8 cellular contexts compared by ENCODE assay signal in the genomic region with DNA sequence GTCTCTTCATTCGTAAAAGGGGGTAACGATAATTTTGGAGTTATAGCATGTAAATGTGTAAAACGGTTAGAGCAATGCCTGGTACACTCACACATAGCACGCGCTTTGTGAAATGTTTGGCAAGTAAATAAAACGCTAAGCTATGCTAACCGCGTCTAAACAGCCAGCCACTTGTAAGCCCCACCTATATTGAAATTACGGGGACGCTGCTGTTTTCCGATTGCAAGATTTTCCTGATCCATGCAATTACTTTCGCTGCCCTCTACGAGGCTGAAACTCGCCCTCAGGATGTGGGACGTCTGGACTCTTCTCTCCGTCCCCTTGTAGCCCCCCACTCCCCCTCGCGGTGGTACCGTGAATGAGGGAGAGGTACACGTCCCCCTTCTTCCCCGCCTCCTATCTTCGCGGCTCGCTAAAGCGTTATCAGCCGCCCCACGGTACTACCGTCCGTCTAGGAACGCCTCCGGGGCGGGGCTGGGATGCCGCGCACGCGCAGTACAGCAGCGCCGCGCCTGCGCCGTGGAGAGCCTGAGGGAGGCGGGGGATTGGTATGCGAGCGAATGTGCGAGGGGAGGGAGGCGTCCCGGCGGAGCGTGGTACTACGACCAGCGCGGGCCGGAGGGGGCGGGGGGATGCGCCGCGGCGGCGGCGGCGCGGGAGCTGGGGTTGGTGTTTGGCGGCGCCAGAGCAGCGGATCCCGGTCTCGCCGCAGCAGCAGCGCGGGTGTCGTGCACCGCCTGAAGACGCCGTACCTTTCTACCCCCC. TPM values are rescaled to one million over a fixed set of nuclear protein-coding genes. Genes with fewer than 3 reads are reported as not detected.
DNase-seq lines count a peak whose midpoint lies in the region; ATAC-seq and TF ChIP-seq lines count a peak whose summit lies in the region.

A gene (plus strand): TSS at position 685 of the 765 bp plus-strand sequence.

- H3K9me3 ChIP-seq in parathyroid adenoma (ENCODE audit: control insufficient read depth, low read length) (no peaks in the 10 kb centered on the region), tibial nerve (no peaks in the 10 kb centered on the region)

- TF ChIP-seq POLR2A in tibial nerve (IDR thresholded peaks at IDR 0.05) = peak; percentile 22 to 89

- peaks cover 63% of the 10 kb centered on the region for H3K4me1 Mint-ChIP-seq in activated naive CD8-positive, alpha-beta T cell treated with anti-CD3 and anti-CD28 coated beads, Interleukin-2, amount 50 U/mL, for 24 hours

- H2AFZ ChIP-seq in parathyroid adenoma = peak within 1 kb of the TSS; percentile 93

- H3K36me3 Mint-ChIP-seq in activated naive CD8-positive, alpha-beta T cell treated with anti-CD3 and anti-CD28 coated beads, Interleukin-2, amount 50 U/mL, for 24 hours (ENCODE audit: low read depth) = no peaks in the 10 kb centered on the region

- H3K27me3 ChIP-seq in parathyroid adenoma (ENCODE audit: control insufficient read depth, insufficient read depth, low read length) = no peaks in the 10 kb centered on the region
- no peaks in the 10 kb centered on the region for H3K27me3 ChIP-seq in tibial nerve

- WGBS in tibial nerve, 2 donors = 0 to 1% methylated on average over 43 to 60 of the region's 74 CpGs

- DNase-seq in NCI-H1417 treated with DMSO at 0.1 percent for 48 hours (lab: John Stamatoyannopoulos, UW) = peak; percentile 83
- DNase-seq in SW480 (ENCODE audit: low spot score) = peak; percentile 92
- peak; percentile 98 for DNase-seq in activated naive CD8-positive, alpha-beta T cell treated with anti-CD3 and anti-CD28 coated beads, Interleukin-2, amount 50 U/mL, for 24 hours
- DNase-seq in Right ventricle myocardium superior = peak; percentile 97
- DNase-seq in tibial nerve (ENCODE audit: low spot score in 2 of 2) = peak; percentile 91 to 92

- H3K4me2 ChIP-seq in parathyroid adenoma (ENCODE audit: low read length) = peak within 1 kb of the TSS; percentile 96

- peaks cover 3% of the 10 kb centered on the region for H3K79me2 ChIP-seq in parathyroid adenoma

- H3K4me3 ChIP-seq in parathyroid adenoma (ENCODE audit: low read depth, low read length) (peak within 1 kb of the TSS; percentile 95), tibial nerve (peak within 1 kb of the TSS; percentile 62 to 98 (median 79))

- peak within 1 kb of the TSS; percentile 92 for H3K4me3 Mint-ChIP-seq in activated naive CD8-positive, alpha-beta T cell treated with anti-CD3 and anti-CD28 coated beads, Interleukin-2, amount 50 U/mL, for 24 hours

- H3K4me1 ChIP-seq in parathyroid adenoma = peaks cover 7% of the 10 kb centered on the region
- peaks cover 0 to 59% (median 30%) of the 10 kb centered on the region in 4 donors for H3K4me1 ChIP-seq in tibial nerve

- H3K9ac ChIP-seq in parathyroid adenoma = no peak within 1 kb of the TSS

- peak within 1 kb of the TSS; percentile 94 for H3K27ac Mint-ChIP-seq in activated naive CD8-positive, alpha-beta T cell treated with anti-CD3 and anti-CD28 coated beads, Interleukin-2, amount 50 U/mL, for 24 hours

- intact Hi-C loops in Right ventricle myocardium superior (cut with DNase I) = loop anchor here (10.0 kb wide), 1 partner anchor 144 kb away; no protein-coding TSS in a partner anchor

- H3K27me3 Mint-ChIP-seq in activated naive CD8-positive, alpha-beta T cell treated with anti-CD3 and anti-CD28 coated beads, Interleukin-2, amount 50 U/mL, for 24 hours = no peaks in the 10 kb centered on the region

- peak; percentile 52 to 96 for TF ChIP-seq EP300 in tibial nerve (IDR thresholded peaks at IDR 0.05)

- ATAC-seq in HG02763 (IDR thresholded peaks at IDR 0.05; ENCODE audit: unreplicated experiment) (peak; percentile 57), Right ventricle myocardium superior (ENCODE audit: poor library complexity) (peak; percentile 91)
- peak; percentile 69 for ATAC-seq in activated naive CD8-positive, alpha-beta T cell treated with anti-CD3 and anti-CD28 coated beads, Interleukin-2, amount 50 U/mL, for 24 hours

- H3K36me3 ChIP-seq in parathyroid adenoma (ENCODE audit: control insufficient read depth, insufficient read depth, low read length) = no peaks in the 10 kb centered on the region
- no peaks in the 10 kb centered on the region for H3K36me3 ChIP-seq in tibial nerve

- TF ChIP-seq CTCF in GM12874 (IDR thresholded peaks at IDR 0.05; ENCODE audit: insufficient read depth, low read depth, low read length) (peak; percentile 37; the same call in 1 of the 2 replicates), parathyroid adenoma (IDR thresholded peaks at IDR 0.05) (peak; percentile 29), tibial nerve (IDR thresholded peaks at IDR 0.05) (peak in 4 of 5 experiments; percentile 14 to 66 (median 45))

- no peaks in the 10 kb centered on the region for H3K9me3 Mint-ChIP-seq in activated naive CD8-positive, alpha-beta T cell treated with anti-CD3 and anti-CD28 coated beads, Interleukin-2, amount 50 U/mL, for 24 hours

- H3K27ac ChIP-seq in parathyroid adenoma (peak within 1 kb of the TSS; percentile 81), tibial nerve (peak within 1 kb of the TSS; percentile 85 to 97 (median 93))

RNA-seq across cellular contexts. Expression of the gene that starts here (rescaled TPM):
- total RNA-seq in Right ventricle myocardium superior = 9.7 TPM
- total RNA-seq in tibial nerve = 10 to 100 TPM; 20.1 to 26.2 (median 21.8) TPM

Comparison
In these comparisons a context has a peak if more than half of its experiments do, and no peak if none do; other contexts are left out.
1. Peak in every context shown above with its lines: DNase-seq, ATAC-seq, H3K4me3 ChIP-seq and H3K27ac ChIP-seq.